In genomic region chr7:64636386-64636785, GRCh38 we compare ENCODE assay signal across 16 cellular contexts. TPM values are rescaled to one million over a fixed set of nuclear protein-coding genes. Genes with fewer than 3 reads are reported as not detected.
DNase-seq lines count a peak whose midpoint lies in the region; ATAC-seq, FAIRE-seq and TF ChIP-seq lines count a peak whose summit lies in the region.
"Had no signal": no experiment of that assay in that cellular context is flagged by ENCODE, and none has a peak within 500 bp of the region (broad histone marks: within the 10 kb centered on the region; RNA-seq: fewer than 3 reads in every experiment).

No MANE protein-coding gene starts in this region.

- no peak overlapping the region for H3K4me2 ChIP-seq in MM.1S (ENCODE audit: low read depth, low read length)

- H3K79me2 ChIP-seq in MM.1S (ENCODE audit: low read length): no peaks in the 10 kb centered on the region

- no peaks in the 10 kb centered on the region for H3K9me3 Mint-ChIP-seq in naive thymus-derived CD8-positive, alpha-beta T cell

- no peak overlapping the region for H3K4me3 ChIP-seq in MM.1S (ENCODE audit: low read length)
- no peak overlapping the region for H3K4me3 ChIP-seq in brain microvascular endothelial cell (ENCODE audit: low read depth, low read length)
- H3K4me3 ChIP-seq: body of pancreas, gastroesophageal sphincter had no signal

- H3K27ac ChIP-seq in MM.1S (ENCODE audit: low read length) (no peak overlapping the region), brain microvascular endothelial cell (no peak overlapping the region)
- H3K27ac ChIP-seq: body of pancreas, gastroesophageal sphincter had no signal

- no peak for FAIRE-seq in RCC 7860 (lab: Jason Lieb, UNC)
- FAIRE-seq: GM12891 had no signal

- peak; percentile 5 for DNase-seq in activated gamma-delta T cell treated with Interleukin-2 at 50 U/mL for 16 hours
- DNase-seq in activated gamma-delta T cell (lab: John Stamatoyannopoulos, UW): no peak
- no peak for DNase-seq in MM.1S
- DNase-seq in brain microvascular endothelial cell: no peak
- peak; percentile 31 for DNase-seq in stimulated activated CD8-positive, alpha-beta memory T cell treated with anti-CD3 and anti-CD28 coated beads, Interleukin-4, amount 100 ng/mL, for 48 hours
- no peak for DNase-seq in RCC 7860 (ENCODE audit: low spot score)
- DNase-seq in naive thymus-derived CD8-positive, alpha-beta T cell: no peak
- DNase-seq: activated CD4-positive, CD25-positive, alpha-beta regulatory T cell treated with anti-CD3 and anti-CD28 coated beads, Interleukin-2, amount 50 U/mL, for 72 hours; body of pancreas; effector CD8-positive, alpha-beta T cell; islet precursor cell; KG1; NCI-H2029 treated with DMSO at 0.1 percent for 48 hours had no signal

- POLR2A ChIA-PET in naive thymus-derived CD8-positive, alpha-beta T cell (lab: Charles Lee): no interaction called here

- no peaks in the 10 kb centered on the region for H3F3A ChIP-seq in MM.1S (ENCODE audit: insufficient read depth, low read length)

- peaks cover 0 to 3% (median 0%) of the 10 kb centered on the region in 4 donors for H3K4me1 Mint-ChIP-seq in naive thymus-derived CD8-positive, alpha-beta T cell

- H3K36me3 ChIP-seq in MM.1S (replicated peaks; ENCODE audit: insufficient read depth, low read length) (no peaks in the 10 kb centered on the region), brain microvascular endothelial cell (replicated peaks) (no peaks in the 10 kb centered on the region)
- H3K36me3 ChIP-seq: gastroesophageal sphincter had no signal

- H3K4me1 ChIP-seq in MM.1S (ENCODE audit: low read length): no peaks in the 10 kb centered on the region
- H3K4me1 ChIP-seq: body of pancreas, gastroesophageal sphincter had no signal

- peak; percentile 29; the same call in 1 of the 2 replicates for TF ChIP-seq CTCF in MM.1S (IDR thresholded peaks at IDR 0.05; ENCODE audit: low read length)
- peak; percentile 22 for TF ChIP-seq CTCF in brain microvascular endothelial cell (IDR thresholded peaks at IDR 0.05; ENCODE audit: low read depth, low read length, missing control alignments)

- H3K9me3 ChIP-seq in MM.1S (replicated peaks; ENCODE audit: insufficient read depth, low read length): no peaks in the 10 kb centered on the region
- H3K9me3 ChIP-seq: body of pancreas, gastroesophageal sphincter had no signal

- no peak overlapping the region for H3K4me3 Mint-ChIP-seq in naive thymus-derived CD8-positive, alpha-beta T cell

- no peaks in the 10 kb centered on the region for H4K20me1 ChIP-seq in MM.1S (ENCODE audit: insufficient read depth, low read length)

- no peak overlapping the region for H3K9ac ChIP-seq in MM.1S (ENCODE audit: low read length)

- H3K27me3 Mint-ChIP-seq in naive thymus-derived CD8-positive, alpha-beta T cell: no peaks in the 10 kb centered on the region

- ATAC-seq in naive thymus-derived CD8-positive, alpha-beta T cell: no peak
- ATAC-seq in HG03521 (IDR thresholded peaks at IDR 0.05; ENCODE audit: unreplicated experiment): no peak
- ATAC-seq: body of pancreas, gastroesophageal sphincter had no signal

- H3K27ac Mint-ChIP-seq in naive thymus-derived CD8-positive, alpha-beta T cell: peak overlapping the region in 2 of 10 donors; percentile 12 to 29

- no peak overlapping the region for H2AFZ ChIP-seq in MM.1S (ENCODE audit: low read length)

- in situ Hi-C loops in brain microvascular endothelial cell (cut with HindIII; ENCODE audit: low pct_ligation_motif_present, low sequenced_read_pairs): no loop called here

- H3K27me3 ChIP-seq in MM.1S (replicated peaks; ENCODE audit: insufficient read depth, low read length): no peaks in the 10 kb centered on the region
- no peaks in the 10 kb centered on the region for H3K27me3 ChIP-seq in brain microvascular endothelial cell (replicated peaks)
- H3K27me3 ChIP-seq: body of pancreas, gastroesophageal sphincter had no signal

- H3K9me2 ChIP-seq in MM.1S (replicated peaks; ENCODE audit: insufficient read depth, low read length): no peaks in the 10 kb centered on the region

- H3K36me3 Mint-ChIP-seq in naive thymus-derived CD8-positive, alpha-beta T cell: no peaks in the 10 kb centered on the region

RNA-seq across cellular contexts. Expression of gene ZNF107, which starts 29.5 kb away (rescaled TPM):
- total RNA-seq in naive thymus-derived CD8-positive, alpha-beta T cell: 10 to 100 TPM; 32.5 to 33.6 TPM
- polyA plus RNA-seq in naive thymus-derived CD8-positive, alpha-beta T cell: 10 to 100 TPM in 2 of 3 donors, 1 to 10 TPM in 1; 9.7 to 12.8 (median 11.7) TPM

Comparison
In these comparisons a context has a peak if more than half of its experiments do, and no peak if none do; other contexts are left out.
1. DNase-seq: peak in activated gamma-delta T cell treated with Interleukin-2 at 50 U/mL for 16 hours (single experiment) and stimulated activated CD8-positive, alpha-beta memory T cell treated with anti-CD3 and anti-CD28 coated beads, Interleukin-4, amount 100 ng/mL, for 48 hours (single experiment); none in activated gamma-delta T cell (single experiment), MM.1S (single experiment), brain microvascular endothelial cell (single experiment), RCC 7860 (single experiment) and naive thymus-derived CD8-positive, alpha-beta T cell (0 of 10).